In genomic region chr9:112495614-112496013, GRCh38 we compare ENCODE assay signal across 17 cellular contexts. TPM values are rescaled to one million over a fixed set of nuclear protein-coding genes. Genes with fewer than 3 reads are reported as not detected.
A peak's percentile ranks its signal among the peaks of the same experiment; 100 is the strongest.
DNase-seq lines count a peak whose midpoint lies in the region; ATAC-seq and TF ChIP-seq lines count a peak whose summit lies in the region.
"Had no signal": no experiment of that assay in that cellular context is flagged by ENCODE, and none has a peak within 500 bp of the region (broad histone marks: within the 10 kb centered on the region; RNA-seq: fewer than 3 reads in every experiment).

No MANE protein-coding gene starts in this region.

- no peak overlapping the region for H2BK5ac ChIP-seq in mesenchymal stem cell (ENCODE audit: low read depth, low read length, poor library complexity, severe bottlenecking)

- no peak overlapping the region for H3K4me2 ChIP-seq in mesenchymal stem cell (ENCODE audit: low read length, poor library complexity, severe bottlenecking)

- no peak overlapping the region for H2AFZ ChIP-seq in mesenchymal stem cell (ENCODE audit: low read depth, low read length)

- H3K36me3 ChIP-seq in Caco-2 (ENCODE audit: control insufficient read depth, insufficient read depth, low read length) (no peaks in the 10 kb centered on the region; the same call in 1 of the 2 replicates), mesenchymal stem cell (ENCODE audit: control insufficient read depth in 1 of 2, insufficient read depth in 2 of 2, low read depth in 1 of 2, low read length in 2 of 2) (peaks cover 0 to 5% of the 10 kb centered on the region in 2 experiments)

- H3K4me3 ChIP-seq in Caco-2 (ENCODE audit: low read depth, low read length) (no peak overlapping the region), HL-60 (replicated peaks; ENCODE audit: insufficient read depth, low read length) (no peak overlapping the region), coronary artery (no peak overlapping the region), mesenchymal stem cell (ENCODE audit: insufficient read depth in 1 of 2, low read depth in 1 of 2, low read length in 2 of 2) (no peak overlapping the region)

- H3K9me3 ChIP-seq in Caco-2 (peaks cover 11% of the 10 kb centered on the region), mesenchymal stem cell (ENCODE audit: control insufficient read depth, low read length) (peaks cover 23% of the 10 kb centered on the region)

- 88% methylated on average over 4 of the region's 4 CpGs for WGBS in mesenchymal stem cell

- no peaks in the 10 kb centered on the region for H3K27me3 ChIP-seq in Caco-2 (replicated peaks; ENCODE audit: control insufficient read depth, insufficient read depth, low read length)
- H3K27me3 ChIP-seq in HL-60 (ENCODE audit: insufficient read depth, poor library complexity, severe bottlenecking), result no peaks in the 10 kb centered on the region
- H3K27me3 ChIP-seq in mesenchymal stem cell (ENCODE audit: control insufficient read depth in 1 of 2, insufficient read depth in 1 of 2, low read length in 2 of 2), result no peaks in the 10 kb centered on the region

- no peak overlapping the region for H2AK5ac ChIP-seq in mesenchymal stem cell (ENCODE audit: low read length, severe bottlenecking)

- peaks cover under 1% of the 10 kb centered on the region for H3K4me1 Mint-ChIP-seq in Caco-2 (ENCODE audit: low read depth, unreplicated experiment)
- peaks cover 0 to 20% of the 10 kb centered on the region in 2 donors for H3K4me1 Mint-ChIP-seq in stimulated activated naive B cell treated with anti-CD40 and anti-IgM and Interleukin-4, amounts not matched to agents 10 μg/mL and 1 μg/mL and 100 μg/mL, for 72 hours

- no peak overlapping the region for H3K23ac ChIP-seq in mesenchymal stem cell (ENCODE audit: low read length in 2 of 2)

- DNase-seq in Caco-2 (no peak), HL-60 (ENCODE audit: low read depth in 1 of 2, low spot score in 1 of 2) (peak; percentile 52 to 57), coronary artery (ENCODE audit: low spot score) (no peak), mesenchymal stem cell (no peak), iPS-NIHi7 (ENCODE audit: extremely low spot score) (no peak)
- DNase-seq in stimulated activated naive B cell treated with anti-CD40 and anti-IgM and Interleukin-4, amounts not matched to agents 10 μg/mL and 1 μg/mL and 100 μg/mL, for 72 hours, result no peak
- DNase-seq: CD4-positive, alpha-beta memory T cell; DMS79; H9; NCI-H1092 treated with DMSO at 0.1 percent for 48 hours; NCI-H1694; NCI-H510A treated with DMSO at 0.1 percent for 48 hours had no signal

- no peak overlapping the region for H3K4me3 Mint-ChIP-seq in Caco-2 (ENCODE audit: unreplicated experiment)
- H3K4me3 Mint-ChIP-seq in stimulated activated naive B cell treated with anti-CD40 and anti-IgM and Interleukin-4, amounts not matched to agents 10 μg/mL and 1 μg/mL and 100 μg/mL, for 72 hours, result no peak overlapping the region
- H3K4me3 Mint-ChIP-seq: B cell; CD4-positive, alpha-beta memory T cell; H9 had no signal

- H2BK120ac ChIP-seq in mesenchymal stem cell (ENCODE audit: low read depth, low read length), result no peak overlapping the region

- no TSS peak for BruUV-seq in Caco-2 (replicated peaks; lab: Mats Ljungman, UMichigan)

- H3K27me3 Mint-ChIP-seq in Caco-2 (ENCODE audit: insufficient read depth, unreplicated experiment), result no peaks in the 10 kb centered on the region
- no peaks in the 10 kb centered on the region for H3K27me3 Mint-ChIP-seq in stimulated activated naive B cell treated with anti-CD40 and anti-IgM and Interleukin-4, amounts not matched to agents 10 μg/mL and 1 μg/mL and 100 μg/mL, for 72 hours
- H3K27me3 Mint-ChIP-seq: B cell; CD4-positive, alpha-beta memory T cell had no signal

- H3K27ac Mint-ChIP-seq in Caco-2 (ENCODE audit: unreplicated experiment), result peak overlapping the region; percentile 3
- no peak overlapping the region for H3K27ac Mint-ChIP-seq in stimulated activated naive B cell treated with anti-CD40 and anti-IgM and Interleukin-4, amounts not matched to agents 10 μg/mL and 1 μg/mL and 100 μg/mL, for 72 hours
- H3K27ac Mint-ChIP-seq: B cell; CD4-positive, alpha-beta memory T cell had no signal

- peaks cover 46% of the 10 kb centered on the region for H3K36me3 Mint-ChIP-seq in Caco-2 (ENCODE audit: insufficient read depth, unreplicated experiment)
- H3K36me3 Mint-ChIP-seq in stimulated activated naive B cell treated with anti-CD40 and anti-IgM and Interleukin-4, amounts not matched to agents 10 μg/mL and 1 μg/mL and 100 μg/mL, for 72 hours, result peaks cover 31 to 33% of the 10 kb centered on the region in 2 donors

- H3K4ac ChIP-seq in mesenchymal stem cell (ENCODE audit: low read depth in 1 of 2, low read length in 2 of 2), result no peak overlapping the region

- H3K9me3 Mint-ChIP-seq in Caco-2 (ENCODE audit: unreplicated experiment), result peaks cover 37% of the 10 kb centered on the region
- H3K9me3 Mint-ChIP-seq in stimulated activated naive B cell treated with anti-CD40 and anti-IgM and Interleukin-4, amounts not matched to agents 10 μg/mL and 1 μg/mL and 100 μg/mL, for 72 hours, result peaks cover 7 to 23% of the 10 kb centered on the region in 2 donors

- no peak overlapping the region for H3K18ac ChIP-seq in mesenchymal stem cell (ENCODE audit: low read depth in 1 of 2, low read length in 2 of 2)

- H3K4me1 ChIP-seq in Caco-2 (peaks cover under 1% of the 10 kb centered on the region), mesenchymal stem cell (ENCODE audit: control insufficient read depth, insufficient read depth, low read depth, low read length) (no peaks in the 10 kb centered on the region)

- POLR2A ChIA-PET in Caco-2 (lab: Charles Lee), result no interaction called here

- H2BK15ac ChIP-seq in mesenchymal stem cell (ENCODE audit: low read depth, poor library complexity, severe bottlenecking), result no peak overlapping the region

- CTCF ChIA-PET in Caco-2 (lab: Charles Lee), result no interaction called here

- H4K8ac ChIP-seq in mesenchymal stem cell (ENCODE audit: low read length), result peak overlapping the region; percentile 28

- no peak overlapping the region for H3K9ac ChIP-seq in mesenchymal stem cell (ENCODE audit: low read length)

- no peak for ATAC-seq in GM19463 (IDR thresholded peaks at IDR 0.05; ENCODE audit: unreplicated experiment)
- ATAC-seq in stimulated activated naive B cell treated with anti-CD40 and anti-IgM and Interleukin-4, amounts not matched to agents 10 μg/mL and 1 μg/mL and 100 μg/mL, for 72 hours (replicated peaks), result no peak
- ATAC-seq: Panc1, Right ventricle myocardium inferior, SK-N-SH treated with all-trans-retinoic acid at 6 μM for 48 hours had no signal

- no peak overlapping the region for H3K14ac ChIP-seq in mesenchymal stem cell (ENCODE audit: low read length in 2 of 2)

- intact Hi-C loops in Caco-2 (cut with micrococcal nuclease; ENCODE audit: unreplicated experiment), result no loop called here

- H3K79me1 ChIP-seq in mesenchymal stem cell (replicated peaks; ENCODE audit: low read length, poor library complexity, severe bottlenecking), result peaks cover 21% of the 10 kb centered on the region

- TF ChIP-seq CTCF in Caco-2 (IDR thresholded peaks at IDR 0.05; ENCODE audit: insufficient read depth in 1 of 2, low read depth in 1 of 2, low read length in 1 of 2, severe bottlenecking in 1 of 2, unreplicated experiment in 1 of 2) (no peak), HL-60 (IDR thresholded peaks at IDR 0.05; ENCODE audit: insufficient read depth, low read length) (no peak), coronary artery (IDR thresholded peaks at IDR 0.05) (no peak)

- H2BK12ac ChIP-seq in mesenchymal stem cell (ENCODE audit: low read length in 2 of 2), result peak overlapping the region in 1 of 2 experiments; percentile 19

- no peak overlapping the region for H4K91ac ChIP-seq in mesenchymal stem cell (ENCODE audit: low read length)

- H3K27ac ChIP-seq in HL-60 (replicated peaks) (peak overlapping the region; percentile 72), coronary artery (peak overlapping the region; percentile 18 to 53), mesenchymal stem cell (ENCODE audit: low read length, poor library complexity, severe bottlenecking) (no peak overlapping the region)

RNA-seq across cellular contexts. Expression of gene KIAA1958, which starts 9.0 kb away (rescaled TPM):
- total RNA-seq in Caco-2 (2022), result 20.0 and 22.7 TPM in 2 replicates
- 1.2 TPM for polyA plus RNA-seq in mesenchymal stem cell (2013, experiment 1 of 2)
- 1.1 TPM for polyA plus RNA-seq in mesenchymal stem cell (2013, experiment 2 of 2)

Comparison
In these comparisons a context has a peak if more than half of its experiments do, and no peak if none do; other contexts are left out.
1. DNase-seq: peak in HL-60 (2 of 2); none in Caco-2 (0 of 2), coronary artery (single experiment), mesenchymal stem cell (single experiment), iPS-NIHi7 (single experiment) and stimulated activated naive B cell treated with anti-CD40 and anti-IgM and Interleukin-4, amounts not matched to agents 10 μg/mL and 1 μg/mL and 100 μg/mL, for 72 hours (single experiment).